In genomic region chr20:695165-695866, GRCh38 we compare ENCODE assay signal across 22 cellular contexts. TPM values are rescaled to one million over a fixed set of nuclear protein-coding genes. Genes with fewer than 3 reads are reported as not detected.
"Had no signal": no experiment of that assay in that cellular context is flagged by ENCODE, and none has a peak within 500 bp of the region (broad histone marks: within the 10 kb centered on the region; RNA-seq: fewer than 3 reads in every experiment).

No MANE protein-coding gene starts in this region.

- ATAC-seq: activated CD8-positive, alpha-beta memory T cell treated with anti-CD3 and anti-CD28 coated beads, Interleukin-2, amount 10 ng/mL, durations not matched to agents 7 days and 5 days; left colon had no signal

- H3K9me3 ChIP-seq: tibial artery had no signal

- H2AFZ ChIP-seq: hepatocyte had no signal

- H3K4me2 ChIP-seq: hepatocyte had no signal

- H3K36me3 ChIP-seq: tibial artery had no signal

- H3K79me2 ChIP-seq: hepatocyte had no signal

- FAIRE-seq: colon, urothelium cell line had no signal

- H3K4me3 ChIP-seq: dorsolateral prefrontal cortex, hepatocyte, lung, tibial artery had no signal

- H3K27ac ChIP-seq: dorsolateral prefrontal cortex, epithelial cell of prostate, hepatocyte, tibial artery had no signal

- DNase-seq: activated B cell treated with CpG ODN at 0.5 μM for 24 hours; activated CD4-positive, alpha-beta memory T cell treated with anti-CD3 and anti-CD28 coated beads for 36 hours; activated CD4-positive, alpha-beta T cell treated with anti-CD3 and anti-CD28 coated beads for 4 hours; activated CD8-positive, alpha-beta memory T cell treated with anti-CD3 and anti-CD28 coated beads, Interleukin-2, amount 10 ng/mL, durations not matched to agents 7 days and 5 days; amniotic stem cell; central memory CD4-positive, alpha-beta T cell; dorsolateral prefrontal cortex; foreskin fibroblast; left colon; nephron progenitor cell; nucleus accumbens; stimulated activated CD8-positive, alpha-beta memory T cell treated with anti-CD3 and anti-CD28 coated beads, Interleukin-4, amount 100 ng/mL, for 48 hours; stimulated activated naive CD4-positive, alpha-beta T cell had no signal

RNA-seq across cellular contexts. Expression of gene SCRT2, which starts 19.7 kb away (rescaled TPM):
- total RNA-seq: activated B cell treated with CpG ODN at 0.5 μM for 24 hours; activated CD4-positive, alpha-beta memory T cell treated with anti-CD3 and anti-CD28 coated beads for 36 hours; activated CD8-positive, alpha-beta memory T cell treated with anti-CD3 and anti-CD28 coated beads, Interleukin-2, amount 10 ng/mL, durations not matched to agents 7 days and 5 days; hepatocyte; left colon; lung; mesothelial cell of epicardium; posterior vena cava; subcutaneous adipose tissue had no signal
- polyA plus RNA-seq: hepatocyte, lung had no signal
